Comparison of ENCODE assay signal across 17 cellular contexts in the genomic region with DNA sequence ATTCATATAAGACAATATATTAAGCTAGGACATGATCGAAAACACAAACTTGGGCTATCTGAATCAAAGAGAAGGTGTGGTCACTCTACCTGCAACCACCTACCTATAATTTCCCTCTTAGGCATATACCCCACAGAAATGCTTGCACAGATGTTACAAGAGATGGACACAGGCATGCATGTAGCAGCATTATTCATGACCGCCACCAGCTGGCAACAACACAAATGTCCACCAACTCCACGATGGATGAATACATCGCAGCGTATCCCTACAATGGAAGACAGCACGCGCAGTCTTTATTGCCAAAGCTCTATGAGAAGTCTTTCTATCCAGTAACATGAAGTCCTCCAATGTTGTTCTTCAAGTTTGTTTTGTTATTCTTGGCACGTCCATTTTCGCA.
DNase-seq lines count a peak whose midpoint lies in the region; ATAC-seq and TF ChIP-seq lines count a peak whose summit lies in the region.
"Had no signal": no experiment of that assay in that cellular context is flagged by ENCODE, and none has a peak within 500 bp of the region (broad histone marks: within the 10 kb centered on the region; RNA-seq: fewer than 3 reads in every experiment).

No MANE protein-coding gene starts in this region.

- no peaks in the 10 kb centered on the region for H3K27me3 Mint-ChIP-seq in natural killer cell (ENCODE audit: low read depth in 2 of 2)
- peaks cover 5% of the 10 kb centered on the region for H3K27me3 Mint-ChIP-seq in activated naive CD4-positive, alpha-beta T cell treated with anti-CD3 and anti-CD28 coated beads, Interleukin-2, amount 10 ng/mL, durations not matched to agents 7 days and 5 days

- H3K9me3 ChIP-seq in WERI-Rb-1 (ENCODE audit: severe bottlenecking): no peaks in the 10 kb centered on the region
- H3K9me3 ChIP-seq: Peyer's patch had no signal

- no peaks in the 10 kb centered on the region for H3K9me3 Mint-ChIP-seq in natural killer cell
- H3K9me3 Mint-ChIP-seq in activated naive CD4-positive, alpha-beta T cell treated with anti-CD3 and anti-CD28 coated beads, Interleukin-2, amount 10 ng/mL, durations not matched to agents 7 days and 5 days: no peaks in the 10 kb centered on the region
- H3K9me3 Mint-ChIP-seq: activated naive CD8-positive, alpha-beta T cell treated with anti-CD3 and anti-CD28 coated beads, Interleukin-2, amount 50 U/mL, for 24 hours; stimulated activated naive B cell treated with anti-CD40 and anti-IgM and Interleukin-4, amounts not matched to agents 10 μg/mL and 1 μg/mL and 100 μg/mL, for 72 hours had no signal

- ATAC-seq in natural killer cell: peak in 1 of 3 donors; percentile 44
- ATAC-seq: foreskin keratinocyte, left ventricle myocardium superior, WTC11 had no signal

- no peaks in the 10 kb centered on the region for H3K36me3 ChIP-seq in WERI-Rb-1
- H3K36me3 ChIP-seq: Peyer's patch had no signal

- no peak overlapping the region for H3K27ac ChIP-seq in WERI-Rb-1
- H3K27ac ChIP-seq: C4-2B, foreskin keratinocyte, Peyer's patch had no signal

- H3K27ac Mint-ChIP-seq in natural killer cell: peak overlapping the region; percentile 69 to 72
- no peak overlapping the region for H3K27ac Mint-ChIP-seq in activated naive CD4-positive, alpha-beta T cell treated with anti-CD3 and anti-CD28 coated beads, Interleukin-2, amount 10 ng/mL, durations not matched to agents 7 days and 5 days
- H3K27ac Mint-ChIP-seq: activated naive CD8-positive, alpha-beta T cell treated with anti-CD3 and anti-CD28 coated beads, Interleukin-2, amount 50 U/mL, for 24 hours; stimulated activated naive B cell treated with anti-CD40 and anti-IgM and Interleukin-4, amounts not matched to agents 10 μg/mL and 1 μg/mL and 100 μg/mL, for 72 hours; WTC11 had no signal

- intact Hi-C loops in natural killer cell (cut with micrococcal nuclease): no loop called here

- H3K27me3 ChIP-seq in WERI-Rb-1 (ENCODE audit: insufficient read depth, low read depth, severe bottlenecking): no peaks in the 10 kb centered on the region
- H3K27me3 ChIP-seq: foreskin keratinocyte, Peyer's patch had no signal

- DNase-seq in HT-29 (ENCODE audit: low spot score) (peak; percentile 35), NCI-H510A treated with DMSO at 0.1 percent for 48 hours (lab: John Stamatoyannopoulos, UW) (peak; percentile 44), WERI-Rb-1 (peak; percentile 31), natural killer cell (no peak), T-helper 1 cell (no peak)
- no peak for DNase-seq in activated naive CD4-positive, alpha-beta T cell treated with anti-CD3 and anti-CD28 coated beads, Interleukin-2, amount 10 ng/mL, durations not matched to agents 7 days and 5 days
- DNase-seq in stimulated activated naive CD4-positive, alpha-beta T cell treated with Interleukin-2 at 50 U/mL for 16 hours (lab: John Stamatoyannopoulos, UW): no peak
- DNase-seq: activated naive CD8-positive, alpha-beta T cell treated with anti-CD3 and anti-CD28 coated beads, Interleukin-2, amount 50 U/mL, for 24 hours; DND-41; foreskin keratinocyte; left ventricle myocardium superior; NCI-H446 treated with DMSO at 0.1 percent for 48 hours; Peyer's patch; stimulated activated CD4-positive, alpha-beta T cell treated with anti-CD3 and anti-CD28 coated beads, Interleukin-12 subunit alpha, Interleukin-12 subunit beta, amount 100 ng/mL, for 4 hours; stimulated activated naive B cell treated with anti-CD40 and anti-IgM and Interleukin-4, amounts not matched to agents 10 μg/mL and 1 μg/mL and 100 μg/mL, for 72 hours had no signal

- TF ChIP-seq CTCF in WERI-Rb-1 (IDR thresholded peaks at IDR 0.05; ENCODE audit: low read depth, low read length) (peak; percentile 30; the same call in 1 of the 2 replicates), natural killer cell (IDR thresholded peaks at IDR 0.05) (no peak)

- H3K36me3 Mint-ChIP-seq in natural killer cell: no peaks in the 10 kb centered on the region
- peaks cover 3% of the 10 kb centered on the region for H3K36me3 Mint-ChIP-seq in activated naive CD4-positive, alpha-beta T cell treated with anti-CD3 and anti-CD28 coated beads, Interleukin-2, amount 10 ng/mL, durations not matched to agents 7 days and 5 days
- H3K36me3 Mint-ChIP-seq: stimulated activated naive B cell treated with anti-CD40 and anti-IgM and Interleukin-4, amounts not matched to agents 10 μg/mL and 1 μg/mL and 100 μg/mL, for 72 hours; WTC11 had no signal

- CTCF ChIA-PET in activated naive CD4-positive, alpha-beta T cell treated with anti-CD3 and anti-CD28 coated beads, Interleukin-2, amount 10 ng/mL, durations not matched to agents 7 days and 5 days (lab: Charles Lee): interaction anchor here (0.7 kb wide), 1 partner anchor 11 kb away, joined by 3 read pairs; no protein-coding TSS in a partner anchor

- H3K4me3 ChIP-seq in WERI-Rb-1 (ENCODE audit: low read depth, low read length): no peak overlapping the region
- H3K4me3 ChIP-seq: Peyer's patch had no signal

- peaks cover 27 to 47% of the 10 kb centered on the region in 2 donors for H3K4me1 Mint-ChIP-seq in natural killer cell
- peaks cover 65% of the 10 kb centered on the region for H3K4me1 Mint-ChIP-seq in activated naive CD4-positive, alpha-beta T cell treated with anti-CD3 and anti-CD28 coated beads, Interleukin-2, amount 10 ng/mL, durations not matched to agents 7 days and 5 days

- no peak overlapping the region for H3K4me3 Mint-ChIP-seq in natural killer cell
- no peak overlapping the region for H3K4me3 Mint-ChIP-seq in activated naive CD4-positive, alpha-beta T cell treated with anti-CD3 and anti-CD28 coated beads, Interleukin-2, amount 10 ng/mL, durations not matched to agents 7 days and 5 days
- H3K4me3 Mint-ChIP-seq: activated naive CD8-positive, alpha-beta T cell treated with anti-CD3 and anti-CD28 coated beads, Interleukin-2, amount 50 U/mL, for 24 hours; stimulated activated naive B cell treated with anti-CD40 and anti-IgM and Interleukin-4, amounts not matched to agents 10 μg/mL and 1 μg/mL and 100 μg/mL, for 72 hours; WTC11 had no signal

Comparison
In these comparisons a context has a peak if more than half of its experiments do, and no peak if none do; other contexts are left out.
1. DNase-seq: peak in HT-29 (single experiment), NCI-H510A treated with DMSO at 0.1 percent for 48 hours (single experiment) and WERI-Rb-1 (single experiment); none in natural killer cell (single experiment), T-helper 1 cell (0 of 5), activated naive CD4-positive, alpha-beta T cell treated with anti-CD3 and anti-CD28 coated beads, Interleukin-2, amount 10 ng/mL, durations not matched to agents 7 days and 5 days (single experiment) and stimulated activated naive CD4-positive, alpha-beta T cell treated with Interleukin-2 at 50 U/mL for 16 hours (single experiment).